Comparison of ENCODE assay signal across 1 cellular context in the genomic region with DNA sequence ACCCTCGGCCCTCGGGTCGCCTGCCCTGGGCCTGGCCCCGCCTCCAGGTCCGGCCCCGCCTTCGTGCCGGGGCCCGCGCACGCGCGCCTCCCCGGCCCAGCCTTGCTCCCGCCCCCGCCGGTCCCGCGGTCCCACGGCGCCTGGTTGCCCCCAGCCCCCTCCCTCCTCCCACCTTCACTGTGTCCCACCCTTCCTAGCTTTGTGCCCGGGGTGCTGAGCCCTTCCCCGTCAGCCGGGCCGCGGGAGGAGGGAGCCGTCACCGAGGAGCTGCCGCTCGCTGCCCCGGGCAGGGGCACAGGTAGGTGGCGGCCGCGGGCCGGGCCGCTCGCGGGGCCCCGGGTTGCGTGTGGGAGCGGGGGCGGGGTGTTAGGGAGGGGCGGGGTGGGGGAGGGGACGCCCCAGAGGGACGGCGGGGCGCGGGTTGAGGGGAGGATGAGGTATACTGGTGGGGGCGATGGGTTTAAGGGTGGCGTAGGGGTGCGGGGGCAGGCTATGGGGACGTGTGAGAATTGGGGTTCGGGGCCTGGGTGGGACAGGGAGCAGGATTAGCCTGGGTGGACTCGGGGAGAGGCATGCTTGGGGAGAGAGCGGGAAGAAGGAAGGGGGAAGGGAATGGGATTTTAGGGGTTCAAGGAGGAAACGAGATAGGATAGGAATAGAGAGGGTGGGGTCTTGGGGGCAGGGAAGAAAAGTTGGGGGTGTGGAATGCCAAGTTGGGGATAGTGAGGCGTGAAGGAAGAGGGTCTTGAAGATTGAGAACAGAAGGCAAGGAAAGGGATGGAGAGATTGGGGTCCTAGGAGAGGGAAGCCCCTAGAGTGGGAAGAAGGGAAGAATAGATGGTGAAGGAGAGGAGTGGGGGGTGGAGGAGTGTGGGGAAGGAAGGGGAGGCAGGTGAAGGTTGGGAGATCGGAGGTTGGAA.
TF ChIP-seq lines count a peak whose summit lies in the region.

A gene with protein sequence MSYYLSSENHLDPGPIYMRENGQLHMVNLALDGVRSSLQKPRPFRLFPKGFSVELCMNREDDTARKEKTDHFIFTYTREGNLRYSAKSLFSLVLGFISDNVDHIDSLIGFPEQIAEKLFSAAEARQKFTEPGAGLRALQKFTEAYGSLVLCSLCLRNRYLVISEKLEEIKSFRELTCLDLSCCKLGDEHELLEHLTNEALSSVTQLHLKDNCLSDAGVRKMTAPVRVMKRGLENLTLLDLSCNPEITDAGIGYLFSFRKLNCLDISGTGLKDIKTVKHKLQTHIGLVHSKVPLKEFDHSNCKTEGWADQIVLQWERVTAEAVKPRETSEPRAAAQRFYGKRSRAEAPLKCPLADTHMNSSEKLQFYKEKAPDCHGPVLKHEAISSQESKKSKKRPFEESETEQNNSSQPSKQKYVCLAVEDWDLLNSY (plus strand): TSS at position 99 of the 920 bp plus-strand sequence. CDS start 5,650 bp downstream, outside the sequence.

TF ChIP-seq in H1, 55 proteins besides CTCF, POLR2A, EP300 and RAD21:
- TF ChIP-seq SRF (IDR thresholded peaks at IDR 0.05; ENCODE audit: low read depth, low read length) = no peak
- no peak for TF ChIP-seq CTBP2 (IDR thresholded peaks at IDR 0.05; ENCODE audit: borderline replicate concordance, insufficient read depth, insufficient read length, low read length)
- no peak for TF ChIP-seq SP1 (IDR thresholded peaks at IDR 0.05; ENCODE audit: low read depth, low read length)
- peak; percentile 6; the same call in 1 of the 2 replicates for TF ChIP-seq EGR1 (IDR thresholded peaks at IDR 0.05; ENCODE audit: borderline replicate concordance, low read depth, low read length)
- peak; percentile 31 for TF ChIP-seq BACH1 (IDR thresholded peaks at IDR 0.05; ENCODE audit: low read length)
- no peak for TF ChIP-seq SP2 (IDR thresholded peaks at IDR 0.05; ENCODE audit: low read length)
- TF ChIP-seq NRF1 (IDR thresholded peaks at IDR 0.05; ENCODE audit: low read depth, low read length) = peak; percentile 58
- TF ChIP-seq HDAC2 (IDR thresholded peaks at IDR 0.05; ENCODE audit: borderline replicate concordance in 1 of 2, low read depth in 2 of 2, low read length in 2 of 2) = peak; percentile 7 to 84; a peak in 2 of 4 replicates
- peak; percentile 58 for TF ChIP-seq PHF8 (conservative IDR thresholded peaks at IDR 0.05; ENCODE audit: low read depth, low read length)
- TF ChIP-seq SIN3A (conservative IDR thresholded peaks at IDR 0.05 in 1 of 2, IDR thresholded peaks at IDR 0.05 in 1 of 2; ENCODE audit: low read depth in 1 of 2, low read length in 2 of 2) = 0 out of 4 replicates have a peak, but pooled peaks of 1 of the 2 experiments have one; percentile 54
